1 cellular context compared by ENCODE assay signal in the genomic region with DNA sequence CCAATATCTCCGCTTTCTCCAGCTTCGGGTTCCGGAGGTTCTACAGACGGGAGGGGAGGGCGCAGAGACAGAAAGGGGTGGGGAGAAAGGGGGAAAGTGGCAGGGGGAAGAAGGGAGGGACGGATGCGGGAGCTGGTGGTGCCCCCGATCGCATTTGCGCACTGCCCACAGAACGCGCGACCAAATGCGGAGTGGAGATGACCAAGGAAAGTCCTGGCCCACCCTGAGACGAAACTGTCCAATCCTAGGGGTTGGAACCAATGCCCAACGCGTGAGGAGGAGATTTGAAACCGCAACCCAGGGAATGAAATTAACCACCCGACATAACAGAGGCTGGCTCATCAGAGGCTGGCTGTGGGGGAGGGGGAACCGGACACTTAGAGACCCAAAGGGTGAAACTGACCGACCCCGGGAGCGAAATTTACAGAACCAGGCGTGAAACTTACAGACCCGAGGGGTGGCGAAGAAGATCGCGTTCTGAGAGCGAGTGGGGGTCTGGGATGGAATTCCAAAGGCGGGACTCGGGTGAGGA.
TF ChIP-seq lines count a peak whose summit lies in the region.

No MANE protein-coding gene starts in this region.

TF ChIP-seq in A549, 52 proteins besides CTCF, POLR2A, EP300 and RAD21:
- TF ChIP-seq, protein P1, sequence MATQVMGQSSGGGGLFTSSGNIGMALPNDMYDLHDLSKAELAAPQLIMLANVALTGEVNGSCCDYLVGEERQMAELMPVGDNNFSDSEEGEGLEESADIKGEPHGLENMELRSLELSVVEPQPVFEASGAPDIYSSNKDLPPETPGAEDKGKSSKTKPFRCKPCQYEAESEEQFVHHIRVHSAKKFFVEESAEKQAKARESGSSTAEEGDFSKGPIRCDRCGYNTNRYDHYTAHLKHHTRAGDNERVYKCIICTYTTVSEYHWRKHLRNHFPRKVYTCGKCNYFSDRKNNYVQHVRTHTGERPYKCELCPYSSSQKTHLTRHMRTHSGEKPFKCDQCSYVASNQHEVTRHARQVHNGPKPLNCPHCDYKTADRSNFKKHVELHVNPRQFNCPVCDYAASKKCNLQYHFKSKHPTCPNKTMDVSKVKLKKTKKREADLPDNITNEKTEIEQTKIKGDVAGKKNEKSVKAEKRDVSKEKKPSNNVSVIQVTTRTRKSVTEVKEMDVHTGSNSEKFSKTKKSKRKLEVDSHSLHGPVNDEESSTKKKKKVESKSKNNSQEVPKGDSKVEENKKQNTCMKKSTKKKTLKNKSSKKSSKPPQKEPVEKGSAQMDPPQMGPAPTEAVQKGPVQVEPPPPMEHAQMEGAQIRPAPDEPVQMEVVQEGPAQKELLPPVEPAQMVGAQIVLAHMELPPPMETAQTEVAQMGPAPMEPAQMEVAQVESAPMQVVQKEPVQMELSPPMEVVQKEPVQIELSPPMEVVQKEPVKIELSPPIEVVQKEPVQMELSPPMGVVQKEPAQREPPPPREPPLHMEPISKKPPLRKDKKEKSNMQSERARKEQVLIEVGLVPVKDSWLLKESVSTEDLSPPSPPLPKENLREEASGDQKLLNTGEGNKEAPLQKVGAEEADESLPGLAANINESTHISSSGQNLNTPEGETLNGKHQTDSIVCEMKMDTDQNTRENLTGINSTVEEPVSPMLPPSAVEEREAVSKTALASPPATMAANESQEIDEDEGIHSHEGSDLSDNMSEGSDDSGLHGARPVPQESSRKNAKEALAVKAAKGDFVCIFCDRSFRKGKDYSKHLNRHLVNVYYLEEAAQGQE (IDR thresholded peaks at IDR 0.05) = no peak
- TF ChIP-seq HOXB5 (CRISPR knock-in tag; IDR thresholded peaks at IDR 0.05) (0 out of 2 replicates have a peak, but pooled peaks have one; percentile 48), KDM1A (IDR thresholded peaks at IDR 0.05; ENCODE audit: low read depth) (0 out of 2 replicates have a peak, but pooled peaks have one; percentile 27), GATA3 (IDR thresholded peaks at IDR 0.05; ENCODE audit: borderline replicate concordance) (no peak), MAZ (IDR thresholded peaks at IDR 0.05; ENCODE audit: borderline replicate concordance, low read depth, low read length) (no peak)
- TF ChIP-seq, protein P2, sequence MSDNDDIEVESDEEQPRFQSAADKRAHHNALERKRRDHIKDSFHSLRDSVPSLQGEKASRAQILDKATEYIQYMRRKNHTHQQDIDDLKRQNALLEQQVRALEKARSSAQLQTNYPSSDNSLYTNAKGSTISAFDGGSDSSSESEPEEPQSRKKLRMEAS (IDR thresholded peaks at IDR 0.05) = peak; percentile 31; the same call in 1 of the 2 replicates
- TF ChIP-seq, protein P3, sequence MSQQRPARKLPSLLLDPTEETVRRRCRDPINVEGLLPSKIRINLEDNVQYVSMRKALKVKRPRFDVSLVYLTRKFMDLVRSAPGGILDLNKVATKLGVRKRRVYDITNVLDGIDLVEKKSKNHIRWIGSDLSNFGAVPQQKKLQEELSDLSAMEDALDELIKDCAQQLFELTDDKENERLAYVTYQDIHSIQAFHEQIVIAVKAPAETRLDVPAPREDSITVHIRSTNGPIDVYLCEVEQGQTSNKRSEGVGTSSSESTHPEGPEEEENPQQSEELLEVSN (IDR thresholded peaks at IDR 0.05; ENCODE audit: borderline replicate concordance, low read depth) = no peak
- TF ChIP-seq, protein P4, sequence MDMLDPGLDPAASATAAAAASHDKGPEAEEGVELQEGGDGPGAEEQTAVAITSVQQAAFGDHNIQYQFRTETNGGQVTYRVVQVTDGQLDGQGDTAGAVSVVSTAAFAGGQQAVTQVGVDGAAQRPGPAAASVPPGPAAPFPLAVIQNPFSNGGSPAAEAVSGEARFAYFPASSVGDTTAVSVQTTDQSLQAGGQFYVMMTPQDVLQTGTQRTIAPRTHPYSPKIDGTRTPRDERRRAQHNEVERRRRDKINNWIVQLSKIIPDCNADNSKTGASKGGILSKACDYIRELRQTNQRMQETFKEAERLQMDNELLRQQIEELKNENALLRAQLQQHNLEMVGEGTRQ (IDR thresholded peaks at IDR 0.05) = no peak
